In the genomic region with DNA sequence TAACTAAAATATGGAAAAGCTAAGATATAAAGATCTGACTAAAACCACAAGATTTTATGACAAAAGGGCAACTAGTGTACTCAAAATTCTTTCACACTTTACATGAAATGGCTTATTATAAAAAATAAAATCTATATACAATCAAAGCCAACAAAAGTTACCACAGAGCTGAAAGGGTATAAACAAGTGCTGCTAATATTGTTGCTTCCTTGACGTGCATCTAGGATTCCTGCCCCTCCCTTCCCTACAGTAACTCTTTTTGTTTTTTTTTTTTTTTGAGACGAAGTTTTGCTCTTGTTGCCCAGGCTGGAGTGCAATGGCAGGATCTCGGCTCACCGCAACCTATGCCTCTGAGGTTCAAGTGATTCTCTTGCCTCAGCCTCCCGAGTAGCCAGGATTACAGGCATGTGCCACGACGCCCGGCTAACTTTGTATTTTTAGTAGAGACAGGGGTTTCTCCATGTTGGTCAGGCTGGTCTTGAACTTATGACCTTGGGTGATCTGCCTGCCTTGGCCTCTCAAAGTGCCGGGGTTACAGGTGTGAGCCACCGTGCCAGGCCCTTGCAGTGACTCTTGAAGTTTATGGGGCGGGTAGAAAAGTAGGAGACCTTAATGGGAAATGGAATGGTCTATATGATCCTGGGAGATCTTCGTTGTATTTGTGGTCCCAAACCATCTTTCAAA, we compare ENCODE assay signal across 9 cellular contexts. TPM values are rescaled to one million over a fixed set of nuclear protein-coding genes. Genes with fewer than 3 reads are reported as not detected.
DNase-seq lines count a peak whose midpoint lies in the region; ATAC-seq and TF ChIP-seq lines count a peak whose summit lies in the region.
"Had no signal": no experiment of that assay in that cellular context is flagged by ENCODE, and none has a peak within 500 bp of the region (broad histone marks: within the 10 kb centered on the region; RNA-seq: fewer than 3 reads in every experiment).

No MANE protein-coding gene starts in this region.

- no peaks in the 10 kb centered on the region for H3K9me3 Mint-ChIP-seq in endothelial cell (ENCODE audit: unreplicated experiment)

- no peak overlapping the region; a peak in 1 of 4 replicates for H3K4me3 ChIP-seq in DND-41 (ENCODE audit: low read depth in 1 of 2, low read length in 2 of 2)
- peak overlapping the region; percentile 25 for H3K4me3 ChIP-seq in SK-N-MC
- no peak overlapping the region for H3K4me3 ChIP-seq in rectal smooth muscle tissue (ENCODE audit: low read length)

- peak overlapping the region; percentile 40 for H3K4me2 ChIP-seq in DND-41 (ENCODE audit: insufficient read depth, low read length)

- peak overlapping the region; percentile 80 for H3K27ac Mint-ChIP-seq in endothelial cell (ENCODE audit: unreplicated experiment)

- DNase-seq in DND-41 (no peak), SK-N-MC (ENCODE audit: low read depth, low spot score) (no peak), endothelial cell (ENCODE audit: low spot score) (no peak), NCI-H2107 (lab: John Stamatoyannopoulos, UW) (no peak), kidney tubule cell (ENCODE audit: low spot score) (no peak)
- DNase-seq: activated CD4-positive, CD25-positive, alpha-beta regulatory T cell treated with anti-CD3 and anti-CD28 coated beads, Interleukin-2, amount 50 U/mL, for 72 hours; NCI-H510A had no signal

- H3K4me3 Mint-ChIP-seq in endothelial cell (ENCODE audit: unreplicated experiment), result no peak overlapping the region

- peaks cover 45% of the 10 kb centered on the region for H3K4me1 ChIP-seq in DND-41 (ENCODE audit: insufficient read depth, low read length)
- H3K4me1 ChIP-seq in rectal smooth muscle tissue (ENCODE audit: control insufficient read depth, insufficient read depth, low read length), result peaks cover 19% of the 10 kb centered on the region

- TF ChIP-seq CTCF in DND-41 (IDR thresholded peaks at IDR 0.05; ENCODE audit: borderline replicate concordance, extremely low read depth, low read length, poor library complexity, severe bottlenecking) (no peak), endothelial cell (IDR thresholded peaks at IDR 0.05; ENCODE audit: unreplicated experiment) (no peak)

- H3K27ac ChIP-seq in DND-41 (ENCODE audit: low read length) (no peak overlapping the region), SK-N-MC (peak overlapping the region; percentile 87), rectal smooth muscle tissue (ENCODE audit: low read depth, low read length) (peak overlapping the region; percentile 37)

- H3K9ac ChIP-seq in DND-41 (ENCODE audit: low read depth, low read length), result 0 out of 2 replicates have a peak overlapping the region, but pooled peaks have one; percentile 8
- H3K9ac ChIP-seq in SK-N-MC (ENCODE audit: insufficient read length), result no peak overlapping the region
- H3K9ac ChIP-seq in rectal smooth muscle tissue (ENCODE audit: low read length), result no peak overlapping the region

- no peaks in the 10 kb centered on the region for H3K9me3 ChIP-seq in DND-41 (ENCODE audit: insufficient read depth, low read length, severe bottlenecking)
- H3K9me3 ChIP-seq in SK-N-MC (ENCODE audit: low read depth, low read length), result no peaks in the 10 kb centered on the region

- H2AFZ ChIP-seq in DND-41 (ENCODE audit: low read depth, low read length), result no peak overlapping the region

- ATAC-seq in DND-41 (ENCODE audit: insufficient read depth, low read depth), result no peak
- ATAC-seq in GM21619 (IDR thresholded peaks at IDR 0.05; ENCODE audit: unreplicated experiment), result no peak

- peaks cover 28% of the 10 kb centered on the region for H3K4me1 Mint-ChIP-seq in endothelial cell (ENCODE audit: unreplicated experiment)

- H4K20me1 ChIP-seq in DND-41 (ENCODE audit: insufficient read depth, low read length), result peaks cover 78% of the 10 kb centered on the region

- H3K79me2 ChIP-seq in DND-41 (ENCODE audit: insufficient read depth, low read length), result peaks cover 94% of the 10 kb centered on the region

- H3K27me3 Mint-ChIP-seq in endothelial cell (ENCODE audit: unreplicated experiment), result peaks cover 5% of the 10 kb centered on the region

- H3K36me3 ChIP-seq in DND-41 (ENCODE audit: insufficient read depth, low read length), result peaks cover 45% of the 10 kb centered on the region
- H3K36me3 ChIP-seq in SK-N-MC (ENCODE audit: insufficient read depth, low read length), result peaks cover 28% of the 10 kb centered on the region
- H3K36me3 ChIP-seq in rectal smooth muscle tissue (ENCODE audit: control insufficient read depth, insufficient read depth, low read length), result no peaks in the 10 kb centered on the region

- H3K27me3 ChIP-seq in DND-41 (ENCODE audit: insufficient read depth, low read length, poor library complexity), result no peaks in the 10 kb centered on the region
- no peaks in the 10 kb centered on the region for H3K27me3 ChIP-seq in rectal smooth muscle tissue (ENCODE audit: control insufficient read depth, insufficient read depth, low read length)

- peaks cover 20% of the 10 kb centered on the region for H3K36me3 Mint-ChIP-seq in endothelial cell (ENCODE audit: low read depth, unreplicated experiment)

RNA-seq across cellular contexts. Expression of a gene that starts 4.5 kb away (rescaled TPM):
- total RNA-seq in endothelial cell (ENCODE audit: unreplicated experiment), result 68.6 TPM

RNA-seq across cellular contexts. Expression of a gene that starts 53.5 kb away (rescaled TPM):
- 0.95 TPM for total RNA-seq in endothelial cell (ENCODE audit: unreplicated experiment)

RNA-seq across cellular contexts. Expression of a gene that starts 53.6 kb away (rescaled TPM):
- total RNA-seq in endothelial cell (ENCODE audit: unreplicated experiment), result 20.2 TPM

RNA-seq across cellular contexts. Expression of a gene that starts 59.2 kb away (rescaled TPM):
- 19.0 TPM for total RNA-seq in endothelial cell (ENCODE audit: unreplicated experiment)
